In genomic region chr9:133456409-133456808, GRCh38 we compare ENCODE assay signal across 20 cellular contexts. TPM values are rescaled to one million over a fixed set of nuclear protein-coding genes. Genes with fewer than 3 reads are reported as not detected.
A peak's percentile ranks its signal among the peaks of the same experiment; 100 is the strongest.
DNase-seq lines count a peak whose midpoint lies in the region; ATAC-seq and TF ChIP-seq lines count a peak whose summit lies in the region.
"Had no signal": no experiment of that assay in that cellular context is flagged by ENCODE, and none has a peak within 500 bp of the region (broad histone marks: within the 10 kb centered on the region; RNA-seq: fewer than 3 reads in every experiment).

No MANE protein-coding gene starts in this region.

- no peak overlapping the region for H4K91ac ChIP-seq in IMR-90 (ENCODE audit: insufficient read depth, low read depth, low read length)

- no peaks in the 10 kb centered on the region for H3K9me3 Mint-ChIP-seq in neural progenitor cell
- H3K9me3 Mint-ChIP-seq: natural killer cell had no signal

- H4K5ac ChIP-seq in IMR-90 (ENCODE audit: low read depth, low read length) = no peak overlapping the region

- no peak overlapping the region for H2AFZ ChIP-seq in IMR-90 (replicated peaks; ENCODE audit: low read length, poor library complexity)
- H2AFZ ChIP-seq in neural progenitor cell (replicated peaks) = no peak overlapping the region

- no peak overlapping the region for H2BK20ac ChIP-seq in IMR-90 (ENCODE audit: low read depth, low read length)

- H3K36me3 ChIP-seq in IMR-90 (ENCODE audit: control insufficient read depth, insufficient read depth, low read length) = no peaks in the 10 kb centered on the region
- no peaks in the 10 kb centered on the region for H3K36me3 ChIP-seq in neural progenitor cell
- H3K36me3 ChIP-seq: BLaER1, suprapubic skin had no signal

- H3K27me3 Mint-ChIP-seq in neural progenitor cell (ENCODE audit: insufficient read depth, low read depth) = peaks cover 2% of the 10 kb centered on the region

- H3K9ac ChIP-seq in IMR-90 (ENCODE audit: low read depth, low read length) (no peak overlapping the region), neural progenitor cell (no peak overlapping the region)
- H3K9ac ChIP-seq: BLaER1, KMS-11 had no signal

- in situ Hi-C loops in IMR-90 (cut with MboI; ENCODE audit: low sequenced_read_pairs) (no loop called here), astrocyte of the spinal cord (cut with HindIII; ENCODE audit: low sequenced_read_pairs) (no loop called here)

- peaks cover 12% of the 10 kb centered on the region for H3K4me1 Mint-ChIP-seq in neural progenitor cell

- no peak overlapping the region for H3K23ac ChIP-seq in IMR-90 (ENCODE audit: low read depth, low read length)

- no peak overlapping the region for H4K8ac ChIP-seq in IMR-90 (ENCODE audit: low read depth in 2 of 2, low read length in 2 of 2)

- H4K20me1 ChIP-seq in IMR-90 (ENCODE audit: insufficient read depth, low read length) (no peaks in the 10 kb centered on the region), neural progenitor cell (ENCODE audit: low read depth) (peaks cover 10% of the 10 kb centered on the region)

- POLR2A ChIA-PET in IMR-90 (lab: Charles Lee; ENCODE audit: unreplicated experiment) = no interaction called here

- no peak overlapping the region for H3K4me2 ChIP-seq in IMR-90 (ENCODE audit: low read depth, low read length)
- no peak overlapping the region for H3K4me2 ChIP-seq in neural progenitor cell
- H3K4me2 ChIP-seq: BLaER1, KMS-11 had no signal

- WGBS in IMR-90 (ENCODE audit: extremely low coverage in 2 of 2, insufficient read length in 1 of 2), 2 experiments = no CpG with 5 or more reads among the region's 9 CpGs

- TF ChIP-seq CTCF in GM12865 (IDR thresholded peaks at IDR 0.05; ENCODE audit: insufficient read depth, low read depth, low read length, missing control alignments) (peak; percentile 14), IMR-90 (conservative IDR thresholded peaks at IDR 0.05; ENCODE audit: low read depth, low read length) (0 out of 2 replicates have a peak, but pooled peaks have one; percentile 5), astrocyte of the spinal cord (IDR thresholded peaks at IDR 0.05; ENCODE audit: low read depth, low read length) (peak; percentile 20), neural progenitor cell (IDR thresholded peaks at IDR 0.05) (peak; percentile 5)

- H2AK9ac ChIP-seq in IMR-90 (replicated peaks; ENCODE audit: low read depth, low read length, poor library complexity) = peak overlapping the region; percentile 18

- no peak overlapping the region for H3K27ac Mint-ChIP-seq in neural progenitor cell
- H3K27ac Mint-ChIP-seq: natural killer cell had no signal

- no peaks in the 10 kb centered on the region for H3K9me3 ChIP-seq in IMR-90 (ENCODE audit: control insufficient read depth, insufficient read depth, low read length)
- no peaks in the 10 kb centered on the region for H3K9me3 ChIP-seq in neural progenitor cell (ENCODE audit: low read depth)
- H3K9me3 ChIP-seq: BLaER1, suprapubic skin had no signal

- H3K14ac ChIP-seq in IMR-90 (replicated peaks; ENCODE audit: low read depth, low read length) = no peak overlapping the region

- no peak for TF ChIP-seq RAD21 in IMR-90 (IDR thresholded peaks at IDR 0.05; ENCODE audit: low read length)

- no peak for TF ChIP-seq POLR2A in IMR-90 (IDR thresholded peaks at IDR 0.05; ENCODE audit: low read depth, low read length)

- H2BK5ac ChIP-seq in IMR-90 (ENCODE audit: low read depth, low read length, poor library complexity, severe bottlenecking) = no peak overlapping the region

- no peak for ATAC-seq in IMR-90 (ENCODE audit: low read depth)
- ATAC-seq: natural killer cell had no signal

- H3K4me3 Mint-ChIP-seq in neural progenitor cell = no peak overlapping the region
- H3K4me3 Mint-ChIP-seq: natural killer cell had no signal

- BruUV-seq in IMR-90 (replicated peaks; lab: Mats Ljungman, UMichigan) = no TSS peak

- no peak overlapping the region for H3K4me3 ChIP-seq in GM12865 (ENCODE audit: low read depth, low read length)
- no peak overlapping the region for H3K4me3 ChIP-seq in IMR-90 (ENCODE audit: insufficient read depth, low read depth, low read length)
- H3K4me3 ChIP-seq in astrocyte of the spinal cord (ENCODE audit: low read depth, low read length) = no peak overlapping the region
- no peak overlapping the region for H3K4me3 ChIP-seq in neural progenitor cell
- H3K4me3 ChIP-seq: BLaER1, suprapubic skin had no signal

- no peak overlapping the region for H3K56ac ChIP-seq in IMR-90 (ENCODE audit: extremely low read depth, insufficient read depth, low read length)

- H3K4me1 ChIP-seq in IMR-90 (ENCODE audit: control insufficient read depth, insufficient read depth, low read length) (peaks cover 7% of the 10 kb centered on the region; the same call in 1 of the 2 replicates), neural progenitor cell (peaks cover 9% of the 10 kb centered on the region)

- DNase-seq in GM12865 (ENCODE audit: low read depth) = no peak
- DNase-seq in IMR-90 = no peak
- DNase-seq in astrocyte of the spinal cord (ENCODE audit: low read depth, low spot score) = no peak
- no peak for DNase-seq in neural progenitor cell (ENCODE audit: low spot score)
- no peak for DNase-seq in T-helper 1 cell
- DNase-seq in NCI-H187 treated with DMSO at 0.1 percent for 48 hours (lab: John Stamatoyannopoulos, UW) = no peak
- DNase-seq in activated gamma-delta T cell treated with Interleukin-2 at 50 U/mL for 16 hours = no peak
- DNase-seq: activated CD4-positive, alpha-beta T cell treated with anti-CD3 and anti-CD28 coated beads, Interleukin-2, amount 50 U/mL, for 4 hours; activated naive CD4-positive, alpha-beta T cell treated with Interleukin-2 at 50 U/mL for 16 hours; activated T-cell treated with anti-CD3 and anti-CD28 coated beads for 4 hours; aorta; GOT3; hippocampal formation; mesendoderm; natural killer cell; NCI-H1436; SW 1271 had no signal

- intact Hi-C loops in IMR-90 (cut with micrococcal nuclease) = loop anchor here (5.0 kb wide), 1 partner anchor 34 kb away; the partner anchor contains the start of gene ADAMTS13

- dilution Hi-C loops in IMR-90 (cut with HindIII; ENCODE audit: low sequenced_read_pairs, unreplicated experiment) = no loop called here

- H3K9me1 ChIP-seq in IMR-90 (ENCODE audit: insufficient read depth, low read length) = 0 out of 2 replicates have a peak, but pooled peaks cover 4% of the 10 kb centered on the region

- H3K79me2 ChIP-seq in neural progenitor cell (ENCODE audit: low read depth) = peaks cover 5% of the 10 kb centered on the region

- H2BK15ac ChIP-seq in IMR-90 (ENCODE audit: low read depth, low read length) = no peak overlapping the region

- no peak overlapping the region for H3K18ac ChIP-seq in IMR-90 (ENCODE audit: low read depth, low read length)

- CTCF ChIA-PET in IMR-90 (lab: Yijun Ruan, JAX) = no interaction called here

- H3F3A ChIP-seq in neural progenitor cell (ENCODE audit: low read depth) = peaks cover 14% of the 10 kb centered on the region

- H3K79me1 ChIP-seq in IMR-90 (ENCODE audit: low read depth in 1 of 2, low read length in 2 of 2) = peaks cover 0 to 6% of the 10 kb centered on the region in 2 experiments; a peak in 2 of 4 replicates

- H2AK5ac ChIP-seq in IMR-90 (ENCODE audit: low read depth, low read length) = no peak overlapping the region

- H3K27me3 ChIP-seq in IMR-90 (ENCODE audit: control insufficient read depth, insufficient read depth, low read length) (no peaks in the 10 kb centered on the region), neural progenitor cell (peaks cover 5% of the 10 kb centered on the region)
- H3K27me3 ChIP-seq: BLaER1, suprapubic skin had no signal

- H2BK120ac ChIP-seq in IMR-90 (ENCODE audit: low read depth, low read length) = no peak overlapping the region

- no peaks in the 10 kb centered on the region for H3K36me3 Mint-ChIP-seq in neural progenitor cell
- H3K36me3 Mint-ChIP-seq: natural killer cell had no signal

- H3K27ac ChIP-seq in IMR-90 (ENCODE audit: insufficient read depth, low read length) = no peak overlapping the region
- no peak overlapping the region for H3K27ac ChIP-seq in neural progenitor cell
- H3K27ac ChIP-seq: BLaER1, KMS-11, suprapubic skin had no signal

- no peak overlapping the region for H3K4ac ChIP-seq in IMR-90 (ENCODE audit: low read depth, low read length)

TF ChIP-seq in IMR-90, 13 proteins besides CTCF, POLR2A, EP300 and RAD21:
- TF ChIP-seq CHD1 (IDR thresholded peaks at IDR 0.05; ENCODE audit: low read depth, low read length) = no peak
- no peak for TF ChIP-seq MAZ (IDR thresholded peaks at IDR 0.05; ENCODE audit: borderline replicate concordance, low read depth, low read length)
- TF ChIP-seq MAFK (IDR thresholded peaks at IDR 0.05; ENCODE audit: low read depth, low read length) = no peak
- TF ChIP-seq SMC3 (IDR thresholded peaks at IDR 0.05; ENCODE audit: low read depth, low read length) = no peak
- TF ChIP-seq MXI1 (IDR thresholded peaks at IDR 0.05; ENCODE audit: borderline replicate concordance, low read depth, low read length) = no peak
- TF ChIP-seq RFX5 (IDR thresholded peaks at IDR 0.05; ENCODE audit: low read depth, low read length) = no peak
- no peak for TF ChIP-seq FOS (IDR thresholded peaks at IDR 0.05; ENCODE audit: low read depth, low read length)

RNA-seq across cellular contexts. Expression of gene CACFD1, which starts 3.4 kb away (rescaled TPM):
- total RNA-seq in IMR-90 (2012; rRNA removed) (1.9 and 2.0 TPM in 2 replicates), neural progenitor cell (ENCODE audit: low replicate concordance) (15.7 and 29.3 TPM in 2 replicates)
- 5.9 and 6.6 TPM in 2 replicates for polyA plus RNA-seq in IMR-90 (2012; rRNA removed)
- 7.2 and 9.9 TPM in 2 replicates for polyA plus RNA-seq in IMR-90 (2012; cell fraction: cytosol; rRNA removed)
- 10.0 and 21.9 TPM in 2 replicates for polyA plus RNA-seq in IMR-90 (2012; cell fraction: nucleus; rRNA removed; ENCODE audit: low replicate concordance)

RNA-seq across cellular contexts. Expression of gene SLC2A6, which starts 22.5 kb away (rescaled TPM):
- 2.9 and 3.1 TPM in 2 replicates for total RNA-seq in IMR-90 (2012; rRNA removed)
- 8.5 and 9.3 TPM in 2 replicates for polyA plus RNA-seq in IMR-90 (2012; rRNA removed)
- 3.0 and 11.7 TPM in 2 replicates for polyA plus RNA-seq in IMR-90 (2012; cell fraction: cytosol; rRNA removed)
- polyA plus RNA-seq in IMR-90 (2012; cell fraction: nucleus; rRNA removed; ENCODE audit: low replicate concordance) = 8.5 and 22.8 TPM in 2 replicates
- total RNA-seq in neural progenitor cell (ENCODE audit: low replicate concordance) = 2.3 and 8.8 TPM in 2 replicates

RNA-seq across cellular contexts. Expression of gene ADAMTS13, which starts 34.2 kb away (rescaled TPM):
- total RNA-seq in IMR-90 (2012; rRNA removed) (under 0.01 and 0.18 TPM in 2 replicates), neural progenitor cell (ENCODE audit: low replicate concordance) (2.4 and 6.1 TPM in 2 replicates)
- polyA plus RNA-seq in IMR-90 (2012; rRNA removed) = 2.8 and 3.1 TPM in 2 replicates
- 0.54 and 3.1 TPM in 2 replicates for polyA plus RNA-seq in IMR-90 (2012; cell fraction: cytosol; rRNA removed)
- polyA plus RNA-seq in IMR-90 (2012; cell fraction: nucleus; rRNA removed; ENCODE audit: low replicate concordance) = 19.2 and 39.9 TPM in 2 replicates

RNA-seq across cellular contexts. Expression of gene REXO4, which starts 38.6 kb away (rescaled TPM):
- total RNA-seq in IMR-90 (2012; rRNA removed) (16.1 and 18.3 TPM in 2 replicates), neural progenitor cell (ENCODE audit: low replicate concordance) (17.9 and 24.9 TPM in 2 replicates)
- 21.8 and 23.1 TPM in 2 replicates for polyA plus RNA-seq in IMR-90 (2012; rRNA removed)
- 25.2 and 26.4 TPM in 2 replicates for polyA plus RNA-seq in IMR-90 (2012; cell fraction: cytosol; rRNA removed)
- polyA plus RNA-seq in IMR-90 (2012; cell fraction: nucleus; rRNA removed; ENCODE audit: low replicate concordance) = 13.2 and 18.6 TPM in 2 replicates
